8 cellular contexts compared by ENCODE assay signal in the genomic region with DNA sequence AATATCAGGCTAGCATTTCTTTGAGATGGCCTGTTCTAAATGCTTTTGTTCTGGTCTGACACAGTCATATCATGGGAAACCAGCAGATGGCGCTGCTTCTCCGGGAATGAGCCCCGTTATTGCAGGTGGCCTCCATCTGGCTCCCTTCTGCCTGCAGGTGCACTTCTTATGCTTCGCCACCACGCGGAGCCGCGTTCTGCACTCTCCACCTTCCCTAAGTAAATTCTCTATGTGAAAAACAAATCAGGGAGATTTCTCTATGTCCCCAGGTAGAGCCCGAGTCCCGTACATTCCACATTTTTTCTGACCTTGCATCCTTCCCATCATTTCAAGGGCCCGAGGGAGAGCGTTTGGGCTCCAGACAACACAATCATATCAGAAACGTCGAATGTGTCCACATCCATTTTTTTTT. TPM values are rescaled to one million over a fixed set of nuclear protein-coding genes. Genes with fewer than 3 reads are reported as not detected.
DNase-seq lines count a peak whose midpoint lies in the region; ATAC-seq and TF ChIP-seq lines count a peak whose summit lies in the region.

No MANE protein-coding gene starts in this region.

- peak overlapping the region in 2 of 10 donors; percentile 9 to 12 for H3K27ac Mint-ChIP-seq in naive thymus-derived CD8-positive, alpha-beta T cell
- H3K27ac Mint-ChIP-seq in stimulated activated memory B cell treated with anti-CD40 and anti-IgM and Interleukin-4, amounts not matched to agents 10 μg/mL and 1 μg/mL and 100 μg/mL, for 72 hours, result no peak overlapping the region

- TF ChIP-seq POLR2A in erythroblast (IDR thresholded peaks at IDR 0.05; ENCODE audit: low read length), result no peak

- H3K4me2 ChIP-seq in OCI-LY7 (ENCODE audit: low read length), result no peak overlapping the region

- CTCF ChIA-PET in OCI-LY7 (lab: Charles Lee; ENCODE audit: unreplicated experiment), result no interaction called here

- no peak overlapping the region for H3K4me3 Mint-ChIP-seq in naive thymus-derived CD8-positive, alpha-beta T cell
- H3K4me3 Mint-ChIP-seq in stimulated activated memory B cell treated with anti-CD40 and anti-IgM and Interleukin-4, amounts not matched to agents 10 μg/mL and 1 μg/mL and 100 μg/mL, for 72 hours, result no peak overlapping the region

- no peaks in the 10 kb centered on the region for H3K9me2 ChIP-seq in OCI-LY7 (ENCODE audit: insufficient read depth, low read length)

- H3K27ac ChIP-seq in OCI-LY7 (ENCODE audit: low read depth, low read length, poor library complexity, severe bottlenecking), result no peak overlapping the region

- no peak overlapping the region for H3K4me3 ChIP-seq in OCI-LY7 (ENCODE audit: low read depth, low read length, poor library complexity, severe bottlenecking)

- no peaks in the 10 kb centered on the region for H3K36me3 ChIP-seq in OCI-LY7 (ENCODE audit: insufficient read depth, low read length)

- POLR2A ChIA-PET in OCI-LY7 (lab: Charles Lee), result no interaction called here
- POLR2A ChIA-PET in naive thymus-derived CD8-positive, alpha-beta T cell (lab: Charles Lee), result no interaction called here

- H3K27me3 Mint-ChIP-seq in naive thymus-derived CD8-positive, alpha-beta T cell, result peaks cover 2 to 14% (median 8%) of the 10 kb centered on the region in 5 donors
- H3K27me3 Mint-ChIP-seq in stimulated activated memory B cell treated with anti-CD40 and anti-IgM and Interleukin-4, amounts not matched to agents 10 μg/mL and 1 μg/mL and 100 μg/mL, for 72 hours, result peaks cover 36% of the 10 kb centered on the region

- peak; percentile 100 for TF ChIP-seq CTCF in OCI-LY7 (conservative IDR thresholded peaks at IDR 0.05; ENCODE audit: low read length)

- intact Hi-C loops in OCI-LY7 (cut with micrococcal nuclease; ENCODE audit: unreplicated experiment), result loop anchor here (1.0 to 10.0 kb wide), 7 partner anchors 48 to 714 kb away; no protein-coding TSS in a partner anchor

- H3K4me1 Mint-ChIP-seq in naive thymus-derived CD8-positive, alpha-beta T cell, result peaks cover 4 to 6% (median 5%) of the 10 kb centered on the region in 4 donors
- peaks cover 11% of the 10 kb centered on the region for H3K4me1 Mint-ChIP-seq in stimulated activated memory B cell treated with anti-CD40 and anti-IgM and Interleukin-4, amounts not matched to agents 10 μg/mL and 1 μg/mL and 100 μg/mL, for 72 hours

- BruUV-seq in OCI-LY7 (replicated peaks; lab: Mats Ljungman, UMichigan), result no TSS peak

- H2AFZ ChIP-seq in OCI-LY7 (ENCODE audit: low read length), result no peak overlapping the region

- H4K20me1 ChIP-seq in OCI-LY7 (ENCODE audit: insufficient read depth, low read length), result no peaks in the 10 kb centered on the region

- H3K4me1 ChIP-seq in OCI-LY7 (ENCODE audit: insufficient read depth, low read length, poor library complexity, severe bottlenecking), result peaks cover 6% of the 10 kb centered on the region

- no peaks in the 10 kb centered on the region for H3K36me3 Mint-ChIP-seq in naive thymus-derived CD8-positive, alpha-beta T cell
- no peaks in the 10 kb centered on the region for H3K36me3 Mint-ChIP-seq in stimulated activated memory B cell treated with anti-CD40 and anti-IgM and Interleukin-4, amounts not matched to agents 10 μg/mL and 1 μg/mL and 100 μg/mL, for 72 hours

- no peaks in the 10 kb centered on the region for H3K9me3 Mint-ChIP-seq in naive thymus-derived CD8-positive, alpha-beta T cell
- no peaks in the 10 kb centered on the region for H3K9me3 Mint-ChIP-seq in stimulated activated memory B cell treated with anti-CD40 and anti-IgM and Interleukin-4, amounts not matched to agents 10 μg/mL and 1 μg/mL and 100 μg/mL, for 72 hours

- DNase-seq in DMS53 treated with DMSO at 0.1 percent for 48 hours (lab: John Stamatoyannopoulos, UW; ENCODE audit: unreplicated experiment) (peak; percentile 75), KBM-7 (peak; percentile 88), OCI-LY7 (ENCODE audit: low spot score) (peak; percentile 92), erythroblast (lab: John Stamatoyannopoulos, UW) (peak; percentile 86 to 93)
- peak; percentile 98 for DNase-seq in activated CD8-positive, alpha-beta memory T cell treated with anti-CD3 and anti-CD28 coated beads, Interleukin-2, amount 50 U/mL, for 48 hours
- peak; percentile 59 to 91 (median 76) for DNase-seq in naive thymus-derived CD8-positive, alpha-beta T cell

- in situ Hi-C loops in KBM-7 (cut with MboI; ENCODE audit: low pct_unique_long_range_greater_than_20kb, low sequenced_read_pairs), result no loop called here

- peak; percentile 89 for ATAC-seq in GM21619 (IDR thresholded peaks at IDR 0.05; ENCODE audit: unreplicated experiment)
- peak; percentile 87 to 99 for ATAC-seq in naive thymus-derived CD8-positive, alpha-beta T cell
- peak; percentile 95 for ATAC-seq in stimulated activated memory B cell treated with anti-CD40 and anti-IgM and Interleukin-4, amounts not matched to agents 10 μg/mL and 1 μg/mL and 100 μg/mL, for 72 hours

- H3K9me3 ChIP-seq in OCI-LY7 (ENCODE audit: low read length), result no peaks in the 10 kb centered on the region

- H3K79me2 ChIP-seq in OCI-LY7 (ENCODE audit: insufficient read depth, low read depth, low read length), result no peaks in the 10 kb centered on the region

RNA-seq across cellular contexts. Expression of a gene that starts 26.2 kb away (rescaled TPM):
- 59.6 and 68.2 TPM in 2 replicates for total RNA-seq in OCI-LY7 (2014; rRNA removed; shearing (Covaris generic))
- 78.4 and 82.6 TPM in 2 replicates for total RNA-seq in OCI-LY7 (2022)
- 10 to 100 TPM; 17.9 to 22.5 TPM for total RNA-seq in naive thymus-derived CD8-positive, alpha-beta T cell
- 10 to 100 TPM; 61.6 to 87.6 (median 67.6) TPM for polyA plus RNA-seq in naive thymus-derived CD8-positive, alpha-beta T cell

RNA-seq across cellular contexts. Expression of a gene that starts 44.6 kb away (rescaled TPM):
- 0.26 and 0.60 TPM in 2 replicates for total RNA-seq in OCI-LY7 (2014; rRNA removed; shearing (Covaris generic))
- total RNA-seq in OCI-LY7 (2022), result 4.1 and 4.5 TPM in 2 replicates
- 10 to 100 TPM; 47.1 to 48.2 TPM for total RNA-seq in naive thymus-derived CD8-positive, alpha-beta T cell
- 1 to 10 TPM; 2.4 to 4.6 (median 4.5) TPM for polyA plus RNA-seq in naive thymus-derived CD8-positive, alpha-beta T cell

Comparison
In these comparisons a context has a peak if more than half of its experiments do, and no peak if none do; other contexts are left out.
1. RNA of a gene that starts 44.6 kb away (total RNA-seq): 47.1 to 48.2 TPM in naive thymus-derived CD8-positive, alpha-beta T cell; 0.26 to 4.5 TPM in OCI-LY7; every median in the first group is over 4 times any median in the second.
2. Peak in every context shown above with its lines, with median percentiles within 50 percentile points of each other: DNase-seq and ATAC-seq.